22 cellular contexts compared by ENCODE assay signal in genomic region chr4:113614414-113614813, GRCh38.
"Had no signal": no experiment of that assay in that cellular context is flagged by ENCODE, and none has a peak within 500 bp of the region (broad histone marks: within the 10 kb centered on the region; RNA-seq: fewer than 3 reads in every experiment).

No MANE protein-coding gene starts in this region.

- DNase-seq: activated CD4-positive, alpha-beta T cell treated with anti-CD3 and anti-CD28 coated beads for 4 hours; activated CD8-positive, alpha-beta T cell treated with anti-CD3 and anti-CD28 coated beads for 36 hours; activated effector memory CD4-positive, alpha-beta T cell treated with anti-CD3 and anti-CD28 coated beads, Interleukin-2, amount 50 U/mL, for 16 hours; activated T-cell treated with anti-CD3 and anti-CD28 coated beads, Interleukin-2, amount 50 U/mL, for 4 hours; amniotic stem cell; effector CD4-positive, alpha-beta T cell; immature natural killer cell; nucleus accumbens; posterior cingulate gyrus; stimulated activated CD4-positive, alpha-beta T cell treated with anti-CD3 and anti-CD28 coated beads, Interleukin-15, amount 100 ng/mL, for 24 hours; stimulated activated CD4-positive, alpha-beta T cell treated with anti-CD3 and anti-CD28 coated beads, Interleukin-4, amount 100 ng/mL, for 24 hours; stimulated activated naive CD4-positive, alpha-beta T cell; tibial artery; WERI-Rb-1 had no signal

- H3K4me3 ChIP-seq: coronary artery, esophagus muscularis mucosa, skin epidermis, tibial artery had no signal

- H3K27ac ChIP-seq: coronary artery, esophagus muscularis mucosa, skin epidermis, tibial artery, WERI-Rb-1 had no signal

- H3K9me3 ChIP-seq: esophagus muscularis mucosa, tibial artery had no signal

- H3K4me3 Mint-ChIP-seq: activated CD8-positive, alpha-beta T cell treated with anti-CD3 and anti-CD28 coated beads for 36 hours; activated naive CD8-positive, alpha-beta T cell; activated T-cell treated with anti-CD3 and anti-CD28 coated beads, Interleukin-2, amount 50 U/mL, for 4 hours; central memory CD8-positive, alpha-beta T cell; immature natural killer cell; memory B cell; nephron had no signal

- H3K27me3 Mint-ChIP-seq: activated CD8-positive, alpha-beta T cell treated with anti-CD3 and anti-CD28 coated beads for 36 hours; activated naive CD8-positive, alpha-beta T cell; central memory CD8-positive, alpha-beta T cell; memory B cell had no signal

- H3K9me3 Mint-ChIP-seq: activated CD8-positive, alpha-beta T cell treated with anti-CD3 and anti-CD28 coated beads for 36 hours; activated T-cell treated with anti-CD3 and anti-CD28 coated beads, Interleukin-2, amount 50 U/mL, for 4 hours; central memory CD8-positive, alpha-beta T cell; immature natural killer cell; memory B cell; nephron had no signal

- H3K27me3 ChIP-seq: esophagus muscularis mucosa, tibial artery had no signal

- FAIRE-seq: urothelium cell line had no signal

- H3K36me3 ChIP-seq: esophagus muscularis mucosa, tibial artery, WERI-Rb-1 had no signal

- ATAC-seq: activated CD8-positive, alpha-beta T cell treated with anti-CD3 and anti-CD28 coated beads for 36 hours; activated T-cell treated with anti-CD3 and anti-CD28 coated beads, Interleukin-2, amount 50 U/mL, for 4 hours had no signal

- H3K27ac Mint-ChIP-seq: activated CD8-positive, alpha-beta T cell treated with anti-CD3 and anti-CD28 coated beads for 36 hours; immature natural killer cell; memory B cell; nephron had no signal
